Comparison of ENCODE assay signal across 9 cellular contexts in the genomic region with DNA sequence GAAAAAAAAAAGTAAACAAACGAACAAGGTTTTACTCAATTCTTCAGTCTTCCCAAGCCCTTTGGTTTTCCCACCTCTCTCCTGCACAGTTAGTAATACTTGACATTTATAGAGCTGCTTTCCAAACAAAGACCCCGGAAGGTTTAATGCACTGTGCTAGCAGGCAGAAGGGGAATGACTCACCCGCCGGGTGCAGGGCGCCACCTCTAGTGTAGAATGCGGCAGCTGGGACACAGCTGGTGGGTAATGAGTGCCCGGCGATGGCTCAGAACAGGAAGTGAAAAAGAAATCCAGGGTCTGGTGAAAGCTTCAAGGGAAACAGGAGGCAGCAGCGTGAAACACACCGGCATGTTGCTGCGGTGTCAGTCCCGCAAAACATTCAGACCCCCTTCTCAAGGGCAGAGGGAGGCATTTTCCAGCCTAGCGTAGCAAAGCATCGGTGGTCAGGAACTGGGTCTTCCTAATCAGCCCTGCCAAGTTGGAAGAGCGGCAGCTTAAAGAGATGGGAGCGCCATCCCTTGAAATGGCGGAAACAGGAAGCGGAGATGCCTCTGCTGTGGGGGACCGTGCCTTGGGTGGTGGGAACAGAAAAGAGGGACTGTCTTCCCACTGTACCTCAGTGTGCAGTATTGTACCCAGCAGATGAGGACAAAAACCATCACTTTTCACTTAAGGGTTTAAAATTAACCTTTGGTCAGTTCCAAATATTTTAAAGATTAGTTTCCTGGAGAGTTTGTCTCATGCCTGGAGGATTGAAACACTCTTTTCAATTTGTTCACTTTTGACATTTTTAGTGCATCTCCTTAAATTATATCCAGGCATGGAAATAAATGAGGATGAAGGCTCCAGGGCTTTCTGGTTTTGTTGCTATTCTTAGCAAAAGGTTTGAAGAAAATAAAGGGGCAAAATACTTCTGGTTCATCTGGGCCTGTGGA.
DNase-seq lines count a peak whose midpoint lies in the region; ATAC-seq and TF ChIP-seq lines count a peak whose summit lies in the region.
"Had no signal": no experiment of that assay in that cellular context is flagged by ENCODE, and none has a peak within 500 bp of the region (broad histone marks: within the 10 kb centered on the region; RNA-seq: fewer than 3 reads in every experiment).

No MANE protein-coding gene starts in this region.

- no peaks in the 10 kb centered on the region for H3K27me3 Mint-ChIP-seq in mesothelial cell of epicardium (ENCODE audit: low read depth)

- DNase-seq in DMS114 treated with DMSO at 0.1 percent for 48 hours (lab: John Stamatoyannopoulos, UW; ENCODE audit: unreplicated experiment) (peak; percentile 13), HT-29 (ENCODE audit: low spot score) (peak; percentile 84), SK-N-MC (ENCODE audit: low read depth, low spot score) (no peak), mesothelial cell of epicardium (ENCODE audit: low spot score in 2 of 2, unreplicated experiment in 2 of 2) (no peak), GOT3 (lab: John Stamatoyannopoulos, UW) (no peak), D341Med (ENCODE audit: low spot score) (no peak), NCI-H1436 (lab: John Stamatoyannopoulos, UW) (no peak)
- DNase-seq: activated CD4-positive, alpha-beta T cell treated with anti-CD3 and anti-CD28 coated beads, Interleukin-2, amount 50 U/mL, for 4 hours had no signal

- peak overlapping the region; percentile 65 for H3K4me3 ChIP-seq in SK-N-MC

- H3K4me1 Mint-ChIP-seq in mesothelial cell of epicardium: peaks cover 9% of the 10 kb centered on the region

- no peaks in the 10 kb centered on the region for H3K36me3 ChIP-seq in SK-N-MC (ENCODE audit: insufficient read depth, low read length)

- TF ChIP-seq CTCF in mesothelial cell of epicardium (IDR thresholded peaks at IDR 0.05; ENCODE audit: unreplicated experiment): no peak

- peaks cover 25% of the 10 kb centered on the region for H3K9me3 Mint-ChIP-seq in mesothelial cell of epicardium

- H3K9ac ChIP-seq in SK-N-MC (ENCODE audit: insufficient read length): peak overlapping the region; percentile 1

- H3K27ac ChIP-seq in SK-N-MC: peak overlapping the region; percentile 71; the same call in 1 of the 2 replicates

- ATAC-seq in GM21390 (IDR thresholded peaks at IDR 0.05; ENCODE audit: unreplicated experiment): no peak

- H3K9me3 ChIP-seq in SK-N-MC (ENCODE audit: low read depth, low read length): no peaks in the 10 kb centered on the region

- H3K27ac Mint-ChIP-seq in mesothelial cell of epicardium: peak overlapping the region; percentile 56

- H3K4me3 Mint-ChIP-seq in mesothelial cell of epicardium: peak overlapping the region; percentile 39

- no peaks in the 10 kb centered on the region for H3K36me3 Mint-ChIP-seq in mesothelial cell of epicardium

Comparison
In these comparisons a context has a peak if more than half of its experiments do, and no peak if none do; other contexts are left out.
1. DNase-seq: peak in DMS114 treated with DMSO at 0.1 percent for 48 hours (single experiment) and HT-29 (single experiment); none in SK-N-MC (single experiment), mesothelial cell of epicardium (0 of 2), GOT3 (single experiment), D341Med (single experiment) and NCI-H1436 (single experiment).